Comparison of ENCODE assay signal across 7 cellular contexts in genomic region chr7:95545007-95545615, GRCh38. TPM values are rescaled to one million over a fixed set of nuclear protein-coding genes. Genes with fewer than 3 reads are reported as not detected.
DNase-seq lines count a peak whose midpoint lies in the region; ATAC-seq and TF ChIP-seq lines count a peak whose summit lies in the region.

No MANE protein-coding gene starts in this region.

- peak overlapping the region; percentile 74 for H2AFZ ChIP-seq in PC-9

- no peaks in the 10 kb centered on the region for H3K9me2 ChIP-seq in PC-9 (ENCODE audit: insufficient read depth)

- H3K27ac ChIP-seq in PC-9, result peak overlapping the region; percentile 56

- H3K27me3 ChIP-seq in PC-9 (ENCODE audit: insufficient read depth, low read depth) (no peaks in the 10 kb centered on the region), mucosa of stomach (ENCODE audit: control insufficient read depth, insufficient read depth, low read length) (no peaks in the 10 kb centered on the region)

- POLR2A ChIA-PET in PC-9 (lab: Charles Lee; ENCODE audit: unreplicated experiment), result interaction anchor here (0.7 to 0.8 kb wide), 2 partner anchors 15 to 171 kb away, joined by 3 to 20 read pairs; no protein-coding TSS in a partner anchor

- peak overlapping the region; percentile 67 for H3K9ac ChIP-seq in mucosa of stomach (ENCODE audit: low read length)

- DNase-seq in PC-9 (peak; percentile 44 to 57), epithelial cell of proximal tubule (ENCODE audit: low read depth) (peak; percentile 80)

- H3K4me1 ChIP-seq in PC-9 (replicated peaks; ENCODE audit: insufficient read depth) (peaks cover 14% of the 10 kb centered on the region), mucosa of stomach (ENCODE audit: control insufficient read depth, insufficient read depth, low read length) (peaks cover 47% of the 10 kb centered on the region)

- peak overlapping the region; percentile 66 for H3K4me2 ChIP-seq in PC-9

- no peaks in the 10 kb centered on the region for H3K9me3 ChIP-seq in PC-9 (ENCODE audit: insufficient read depth, low read depth)
- no peaks in the 10 kb centered on the region for H3K9me3 ChIP-seq in mucosa of stomach (ENCODE audit: control insufficient read depth, low read length)

- peaks cover 3% of the 10 kb centered on the region for H3F3A ChIP-seq in PC-9 (ENCODE audit: insufficient read depth, low read depth)

- ATAC-seq in GM18868 (IDR thresholded peaks at IDR 0.05; ENCODE audit: unreplicated experiment) (peak; percentile 61), HG03159 (IDR thresholded peaks at IDR 0.05; ENCODE audit: unreplicated experiment) (no peak), GM21390 (IDR thresholded peaks at IDR 0.05; ENCODE audit: unreplicated experiment) (no peak), GM18502 (IDR thresholded peaks at IDR 0.05; ENCODE audit: poor library complexity, unreplicated experiment) (no peak)

- H3K4me3 ChIP-seq in PC-9 (peak overlapping the region; percentile 47; the same call in 1 of the 2 replicates), epithelial cell of proximal tubule (ENCODE audit: low read depth, low read length) (peak overlapping the region; percentile 49), mucosa of stomach (ENCODE audit: low read length) (peak overlapping the region; percentile 15)

- H3K36me3 ChIP-seq in PC-9 (ENCODE audit: low read depth), result no peaks in the 10 kb centered on the region
- H3K36me3 ChIP-seq in mucosa of stomach (ENCODE audit: control insufficient read depth, insufficient read depth, low read length), result no peaks in the 10 kb centered on the region

- CTCF ChIA-PET in PC-9 (lab: Charles Lee), result interaction anchor here (0.6 to 2.6 kb wide), 10 partner anchors 19 to 1053 kb away, joined by 3 to 28 read pairs (median 5); no protein-coding TSS in a partner anchor

- BruUV-seq in PC-9 (replicated peaks; lab: Mats Ljungman, UMichigan), result no TSS peak

- H3K79me2 ChIP-seq in PC-9 (ENCODE audit: low read depth), result no peaks in the 10 kb centered on the region

- no peaks in the 10 kb centered on the region for H4K20me1 ChIP-seq in PC-9 (ENCODE audit: insufficient read depth)

- TF ChIP-seq CTCF in PC-9 (conservative IDR thresholded peaks at IDR 0.05), result peak; percentile 71
- TF ChIP-seq CTCF in epithelial cell of proximal tubule (conservative IDR thresholded peaks at IDR 0.05; ENCODE audit: low read depth, low read length), result peak; percentile 87

- intact Hi-C loops in PC-9 (cut with micrococcal nuclease; ENCODE audit: unreplicated experiment), result loop anchor here (1.0 kb wide), 1 partner anchor 141 kb away; no protein-coding TSS in a partner anchor

RNA-seq across cellular contexts. Expression of gene PDK4, which starts 51.2 kb away (rescaled TPM):
- total RNA-seq in PC-9 (2021), result 2.4 and 4.8 TPM in 2 replicates
- 0.29 and 0.52 TPM in 2 replicates for total RNA-seq in epithelial cell of proximal tubule

RNA-seq across cellular contexts. Expression of gene ASB4, which starts 59.4 kb away (rescaled TPM):
- total RNA-seq in PC-9 (2021) (not detected in 2 replicates), epithelial cell of proximal tubule (0.17 TPM in 1 of 2 replicates, not detected in the other)
